8 cellular contexts compared by ENCODE assay signal in genomic region chr17:81034168-81034777, GRCh38. TPM values are rescaled to one million over a fixed set of nuclear protein-coding genes. Genes with fewer than 3 reads are reported as not detected.
DNase-seq lines count a peak whose midpoint lies in the region; ATAC-seq and TF ChIP-seq lines count a peak whose summit lies in the region.

No MANE protein-coding gene starts in this region.

- H4K20me1 ChIP-seq in H9 (ENCODE audit: control insufficient read depth, insufficient read depth, insufficient read length): no peaks in the 10 kb centered on the region

- H3K23ac ChIP-seq in H9 (ENCODE audit: insufficient read length, low read depth, low read length): no peak overlapping the region

- H3K36me3 Mint-ChIP-seq in H9 (ENCODE audit: insufficient read depth in 1 of 3, low read depth in 3 of 3): peaks cover under 1 to 21% (median 11%) of the 10 kb centered on the region in 3 experiments; a peak in 6 of 7 replicates
- H3K36me3 Mint-ChIP-seq in activated CD4-positive, alpha-beta memory T cell treated with anti-CD3 and anti-CD28 coated beads for 36 hours: no peaks in the 10 kb centered on the region

- peak overlapping the region; percentile 79 to 92 for H3K4me3 Mint-ChIP-seq in H9
- H3K4me3 Mint-ChIP-seq in activated CD4-positive, alpha-beta memory T cell treated with anti-CD3 and anti-CD28 coated beads for 36 hours: peak overlapping the region; percentile 65

- H4K8ac ChIP-seq in H9 (replicated peaks; ENCODE audit: insufficient read length, low read depth, low read length): no peak overlapping the region

- H3K27me3 ChIP-seq in H9 (ENCODE audit: insufficient read depth, low read length) (peaks cover 2% of the 10 kb centered on the region; the same call in 1 of the 2 replicates), skeletal muscle tissue (ENCODE audit: control insufficient read depth in 3 of 3, insufficient read depth in 3 of 3, low read length in 3 of 3) (peaks cover 6 to 32% (median 8%) of the 10 kb centered on the region in 3 donors)

- no peak overlapping the region for H2BK15ac ChIP-seq in H9 (ENCODE audit: low read depth, low read length)

- H3K27me3 Mint-ChIP-seq in H9 (ENCODE audit: low read depth): peaks cover 25% of the 10 kb centered on the region
- peaks cover 13% of the 10 kb centered on the region for H3K27me3 Mint-ChIP-seq in activated CD4-positive, alpha-beta memory T cell treated with anti-CD3 and anti-CD28 coated beads for 36 hours

- H2BK12ac ChIP-seq in H9 (ENCODE audit: insufficient read length, low read depth, low read length): no peak overlapping the region

- no peaks in the 10 kb centered on the region for H3K9me3 ChIP-seq in H9 (ENCODE audit: control insufficient read depth, low read depth, low read length)
- no peaks in the 10 kb centered on the region for H3K9me3 ChIP-seq in skeletal muscle tissue (ENCODE audit: control insufficient read depth in 3 of 3, low read length in 3 of 3)

- no peak overlapping the region for H4K91ac ChIP-seq in H9 (ENCODE audit: insufficient read length, low read depth, low read length)

- H3T11ph ChIP-seq in H9 (ENCODE audit: low read length): no peak overlapping the region

- H3K9me3 Mint-ChIP-seq in H9: no peaks in the 10 kb centered on the region; a peak in 1 of 5 replicates
- no peaks in the 10 kb centered on the region for H3K9me3 Mint-ChIP-seq in activated CD4-positive, alpha-beta memory T cell treated with anti-CD3 and anti-CD28 coated beads for 36 hours

- peak; percentile 13 for ATAC-seq in left ventricle myocardium superior

- TF ChIP-seq CTCF in AG10803 (conservative IDR thresholded peaks at IDR 0.05; ENCODE audit: low read length): no peak
- TF ChIP-seq CTCF in H9 (conservative IDR thresholded peaks at IDR 0.05): no peak

- no peak overlapping the region for H3K14ac ChIP-seq in H9 (ENCODE audit: insufficient read depth, low read length)

- CTCF ChIA-PET in activated CD4-positive, alpha-beta memory T cell treated with anti-CD3 and anti-CD28 coated beads for 36 hours (lab: Charles Lee): interaction anchor here (1.9 kb wide), 1 partner anchor 11 kb away, joined by 10 read pairs; no protein-coding TSS in a partner anchor

- H3K23me2 ChIP-seq in H9 (ENCODE audit: insufficient read length, low read depth, low read length, poor library complexity, severe bottlenecking): peaks cover 9% of the 10 kb centered on the region

- H3K79me1 ChIP-seq in H9 (ENCODE audit: insufficient read depth, low read depth, low read length, poor library complexity, severe bottlenecking): no peaks in the 10 kb centered on the region

- no peak overlapping the region for H2BK5ac ChIP-seq in H9 (ENCODE audit: insufficient read length, low read length)

- POLR2A ChIA-PET in activated CD4-positive, alpha-beta memory T cell treated with anti-CD3 and anti-CD28 coated beads for 36 hours (lab: Charles Lee): no interaction called here

- H3K36me3 ChIP-seq in skeletal muscle tissue (ENCODE audit: control insufficient read depth in 3 of 3, insufficient read depth in 3 of 3, low read length in 3 of 3): no peaks in the 10 kb centered on the region

- H2AFZ ChIP-seq in H9 (ENCODE audit: low read length): no peak overlapping the region

- H3K4me1 ChIP-seq in H9 (ENCODE audit: insufficient read depth, low read length): peaks cover 4% of the 10 kb centered on the region; the same call in 1 of the 2 replicates
- peaks cover 30 to 58% (median 54%) of the 10 kb centered on the region in 3 donors for H3K4me1 ChIP-seq in skeletal muscle tissue (ENCODE audit: control insufficient read depth in 3 of 3, insufficient read depth in 3 of 3, low read length in 3 of 3)

- no peak overlapping the region for H3K27ac Mint-ChIP-seq in H9
- no peak overlapping the region for H3K27ac Mint-ChIP-seq in activated CD4-positive, alpha-beta memory T cell treated with anti-CD3 and anti-CD28 coated beads for 36 hours

- H3K4me3 ChIP-seq in AG10803 (ENCODE audit: low read length) (peak overlapping the region; percentile 74), skeletal muscle tissue (ENCODE audit: low read length in 3 of 3) (peak overlapping the region; percentile 49 to 62 (median 54))

- no peak for DNase-seq in AG10803 (ENCODE audit: low read depth)
- peak; percentile 64 for DNase-seq in H9
- no peak for DNase-seq in activated CD4-positive, alpha-beta memory T cell treated with anti-CD3 and anti-CD28 coated beads for 36 hours
- no peak for DNase-seq in left ventricle myocardium superior
- DNase-seq in RKO (ENCODE audit: low spot score): no peak
- no peak for DNase-seq in kidney tubule cell (ENCODE audit: low spot score)
- no peak for DNase-seq in ecto neural progenitor cell (ENCODE audit: low spot score)

- no peak overlapping the region for H2AK5ac ChIP-seq in H9 (ENCODE audit: insufficient read length, low read length)

- H3K27ac ChIP-seq in H9 (ENCODE audit: insufficient read length, low read depth, low read length) (no peak overlapping the region), skeletal muscle tissue (ENCODE audit: low read depth, low read length) (no peak overlapping the region)

- peaks cover 27 to 34% of the 10 kb centered on the region in 2 experiments for H3K4me1 Mint-ChIP-seq in H9
- H3K4me1 Mint-ChIP-seq in activated CD4-positive, alpha-beta memory T cell treated with anti-CD3 and anti-CD28 coated beads for 36 hours (ENCODE audit: low read depth): peaks cover 10% of the 10 kb centered on the region

- H3K9ac ChIP-seq in H9 (ENCODE audit: extremely low read depth, insufficient read length, low read length): no peak overlapping the region
- H3K9ac ChIP-seq in skeletal muscle tissue (ENCODE audit: low read depth in 1 of 3, low read length in 3 of 3): peak overlapping the region; percentile 33 to 57 (median 38)

- H3K18ac ChIP-seq in H9 (ENCODE audit: insufficient read length, low read depth, low read length): no peak overlapping the region

- WGBS in H9 (ENCODE audit: extremely low coverage, insufficient read length, low lambda C conversion rate): no CpG with 5 or more reads among the region's 49 CpGs

- no peak overlapping the region for H3K4ac ChIP-seq in H9 (ENCODE audit: low read depth, low read length)

- no peaks in the 10 kb centered on the region for H3K79me2 ChIP-seq in H9 (ENCODE audit: insufficient read depth, low read length)

- no peak overlapping the region for H4K5ac ChIP-seq in H9 (ENCODE audit: insufficient read length, low read depth, low read length)

- intact Hi-C loops in activated CD4-positive, alpha-beta memory T cell treated with anti-CD3 and anti-CD28 coated beads for 36 hours (cut with micrococcal nuclease): loop anchor here (10.0 kb wide), 1 partner anchor 191 kb away; the partner anchor contains the start of gene CEP131
- intact Hi-C loops in left ventricle myocardium superior (cut with micrococcal nuclease): no loop called here

- H3K4me2 ChIP-seq in H9 (ENCODE audit: insufficient read depth, insufficient read length, low read length): peak overlapping the region; percentile 41

- H2BK20ac ChIP-seq in H9 (ENCODE audit: low read depth, low read length, poor library complexity, severe bottlenecking): no peak overlapping the region

- no peak overlapping the region for H2BK120ac ChIP-seq in H9 (ENCODE audit: low read depth, low read length, poor library complexity, severe bottlenecking)

- H3K56ac ChIP-seq in H9 (ENCODE audit: insufficient read length, low read depth, low read length): no peak overlapping the region

RNA-seq across cellular contexts. Expression of gene BAIAP2, which starts 0.7 kb away (rescaled TPM):
- total RNA-seq in H9 (2021): 26.7 and 27.8 TPM in 2 replicates
- total RNA-seq in activated CD4-positive, alpha-beta memory T cell treated with anti-CD3 and anti-CD28 coated beads for 36 hours: 1 to 10 TPM; 3.3 to 3.6 TPM
- total RNA-seq in left ventricle myocardium superior: 32.7 TPM
- 7.3 TPM for total RNA-seq in skeletal muscle tissue

RNA-seq across cellular contexts. Expression of gene CHMP6, which starts 42.6 kb away (rescaled TPM):
- total RNA-seq in H9 (2021): 23.4 and 25.0 TPM in 2 replicates
- total RNA-seq in activated CD4-positive, alpha-beta memory T cell treated with anti-CD3 and anti-CD28 coated beads for 36 hours: 10 to 100 TPM; 17.1 to 17.3 TPM
- 19.5 TPM for total RNA-seq in left ventricle myocardium superior
- total RNA-seq in skeletal muscle tissue: 12.5 TPM
